Comparison of ENCODE assay signal across 1 cellular context in genomic region chr15:51647128-51647562, GRCh38.
TF ChIP-seq lines count a peak whose summit lies in the region.

No MANE protein-coding gene starts in this region.

TF ChIP-seq in K562, 482 proteins besides CTCF, POLR2A, EP300 and RAD21 (continued from another document and continues in another):
- TF ChIP-seq, protein P1, sequence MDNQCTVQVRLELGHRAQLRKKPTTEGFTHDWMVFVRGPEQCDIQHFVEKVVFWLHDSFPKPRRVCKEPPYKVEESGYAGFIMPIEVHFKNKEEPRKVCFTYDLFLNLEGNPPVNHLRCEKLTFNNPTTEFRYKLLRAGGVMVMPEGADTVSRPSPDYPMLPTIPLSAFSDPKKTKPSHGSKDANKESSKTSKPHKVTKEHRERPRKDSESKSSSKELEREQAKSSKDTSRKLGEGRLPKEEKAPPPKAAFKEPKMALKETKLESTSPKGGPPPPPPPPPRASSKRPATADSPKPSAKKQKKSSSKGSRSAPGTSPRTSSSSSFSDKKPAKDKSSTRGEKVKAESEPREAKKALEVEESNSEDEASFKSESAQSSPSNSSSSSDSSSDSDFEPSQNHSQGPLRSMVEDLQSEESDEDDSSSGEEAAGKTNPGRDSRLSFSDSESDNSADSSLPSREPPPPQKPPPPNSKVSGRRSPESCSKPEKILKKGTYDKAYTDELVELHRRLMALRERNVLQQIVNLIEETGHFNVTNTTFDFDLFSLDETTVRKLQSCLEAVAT (IDR thresholded peaks at IDR 0.05): peak in 1 of 2 experiments; percentile 65; a peak in 1 of 4 replicates
- TF ChIP-seq ZNF79 (CRISPR knock-in tag; IDR thresholded peaks at IDR 0.05; ENCODE audit: low read depth): peak; percentile 68; the same call in 1 of the 2 replicates
- no peak for TF ChIP-seq ZFP1 (CRISPR knock-in tag; IDR thresholded peaks at IDR 0.05)
- no peak for TF ChIP-seq BRD4 (IDR thresholded peaks at IDR 0.05)
- peak; percentile 95; the same call in 1 of the 2 replicates for TF ChIP-seq ARID3A (IDR thresholded peaks at IDR 0.05; ENCODE audit: borderline replicate concordance, low read depth, low read length)
- TF ChIP-seq STAT5B (CRISPR knock-in tag; IDR thresholded peaks at IDR 0.05): no peak
- TF ChIP-seq POLR2AphosphoS5 (IDR thresholded peaks at IDR 0.05; ENCODE audit: control insufficient read depth, insufficient read depth, low read depth, low read length): peak; percentile 97
- peak; percentile 73; the same call in 1 of the 2 replicates for TF ChIP-seq ESRRA (IDR thresholded peaks at IDR 0.05; ENCODE audit: borderline replicate concordance, low read depth)
- no peak for TF ChIP-seq ATF2 (CRISPR knock-in tag; IDR thresholded peaks at IDR 0.05)
- TF ChIP-seq ATF3 (IDR thresholded peaks at IDR 0.05): peak; percentile 64; the same call in 1 of the 2 replicates
- TF ChIP-seq ATF3 (CRISPR knock-in tag; conservative IDR thresholded peaks at IDR 0.05): no peak
- no peak for TF ChIP-seq ZNF561 (CRISPR knock-in tag; conservative IDR thresholded peaks at IDR 0.05)
- TF ChIP-seq ERF (CRISPR knock-in tag; IDR thresholded peaks at IDR 0.05): 0 out of 2 replicates have a peak, but pooled peaks have one; percentile 16
- peak; percentile 70 for TF ChIP-seq CREM (IDR thresholded peaks at IDR 0.05; ENCODE audit: low read depth)
- peak; percentile 90 for TF ChIP-seq RNF2 (IDR thresholded peaks at IDR 0.05)
- TF ChIP-seq MEIS2 (IDR thresholded peaks at IDR 0.05; ENCODE audit: partially characterized antibody): peak; percentile 53
- peak; percentile 93 to 99 for TF ChIP-seq RCOR1 (IDR thresholded peaks at IDR 0.05; ENCODE audit: borderline replicate concordance in 1 of 2, low read depth in 2 of 2, low read length in 2 of 2)
- TF ChIP-seq MAFK (IDR thresholded peaks at IDR 0.05; ENCODE audit: low read length): peak; percentile 76
- TF ChIP-seq ZBED1 (IDR thresholded peaks at IDR 0.05): 0 out of 2 replicates have a peak, but pooled peaks have one; percentile 55
- TF ChIP-seq, protein P2, sequence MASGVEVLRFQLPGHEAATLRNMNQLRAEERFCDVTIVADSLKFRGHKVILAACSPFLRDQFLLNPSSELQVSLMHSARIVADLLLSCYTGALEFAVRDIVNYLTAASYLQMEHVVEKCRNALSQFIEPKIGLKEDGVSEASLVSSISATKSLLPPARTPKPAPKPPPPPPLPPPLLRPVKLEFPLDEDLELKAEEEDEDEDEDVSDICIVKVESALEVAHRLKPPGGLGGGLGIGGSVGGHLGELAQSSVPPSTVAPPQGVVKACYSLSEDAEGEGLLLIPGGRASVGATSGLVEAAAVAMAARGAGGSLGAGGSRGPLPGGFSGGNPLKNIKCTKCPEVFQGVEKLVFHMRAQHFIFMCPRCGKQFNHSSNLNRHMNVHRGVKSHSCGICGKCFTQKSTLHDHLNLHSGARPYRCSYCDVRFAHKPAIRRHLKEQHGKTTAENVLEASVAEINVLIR (CRISPR knock-in tag; IDR thresholded peaks at IDR 0.05): 0 out of 2 replicates have a peak, but pooled peaks have one; percentile 36
- no peak; a peak in 1 of 4 replicates for TF ChIP-seq NONO (IDR thresholded peaks at IDR 0.05; ENCODE audit: low read depth in 2 of 2, low read length in 1 of 2)
- TF ChIP-seq ZNF384 (IDR thresholded peaks at IDR 0.05; ENCODE audit: low read depth, low read length): 0 out of 2 replicates have a peak, but pooled peaks have one; percentile 6
- TF ChIP-seq RBM17 (IDR thresholded peaks at IDR 0.05; ENCODE audit: borderline replicate concordance, low read depth, low read length): no peak
- TF ChIP-seq, protein P3, sequence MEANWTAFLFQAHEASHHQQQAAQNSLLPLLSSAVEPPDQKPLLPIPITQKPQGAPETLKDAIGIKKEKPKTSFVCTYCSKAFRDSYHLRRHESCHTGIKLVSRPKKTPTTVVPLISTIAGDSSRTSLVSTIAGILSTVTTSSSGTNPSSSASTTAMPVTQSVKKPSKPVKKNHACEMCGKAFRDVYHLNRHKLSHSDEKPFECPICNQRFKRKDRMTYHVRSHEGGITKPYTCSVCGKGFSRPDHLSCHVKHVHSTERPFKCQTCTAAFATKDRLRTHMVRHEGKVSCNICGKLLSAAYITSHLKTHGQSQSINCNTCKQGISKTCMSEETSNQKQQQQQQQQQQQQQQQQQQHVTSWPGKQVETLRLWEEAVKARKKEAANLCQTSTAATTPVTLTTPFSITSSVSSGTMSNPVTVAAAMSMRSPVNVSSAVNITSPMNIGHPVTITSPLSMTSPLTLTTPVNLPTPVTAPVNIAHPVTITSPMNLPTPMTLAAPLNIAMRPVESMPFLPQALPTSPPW (CRISPR knock-in tag; IDR thresholded peaks at IDR 0.05): peak; percentile 60; the same call in 1 of the 2 replicates
- TF ChIP-seq CBX5 (IDR thresholded peaks at IDR 0.05; ENCODE audit: borderline replicate concordance, low read depth): peak; percentile 37; the same call in 1 of the 2 replicates
- TF ChIP-seq, protein P4, sequence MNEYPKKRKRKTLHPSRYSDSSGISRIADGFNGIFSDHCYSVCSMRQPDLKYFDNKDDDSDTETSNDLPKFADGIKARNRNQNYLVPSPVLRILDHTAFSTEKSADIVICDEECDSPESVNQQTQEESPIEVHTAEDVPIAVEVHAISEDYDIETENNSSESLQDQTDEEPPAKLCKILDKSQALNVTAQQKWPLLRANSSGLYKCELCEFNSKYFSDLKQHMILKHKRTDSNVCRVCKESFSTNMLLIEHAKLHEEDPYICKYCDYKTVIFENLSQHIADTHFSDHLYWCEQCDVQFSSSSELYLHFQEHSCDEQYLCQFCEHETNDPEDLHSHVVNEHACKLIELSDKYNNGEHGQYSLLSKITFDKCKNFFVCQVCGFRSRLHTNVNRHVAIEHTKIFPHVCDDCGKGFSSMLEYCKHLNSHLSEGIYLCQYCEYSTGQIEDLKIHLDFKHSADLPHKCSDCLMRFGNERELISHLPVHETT (CRISPR knock-in tag; conservative IDR thresholded peaks at IDR 0.05 in 1 of 2, IDR thresholded peaks at IDR 0.05 in 1 of 2): peak in 1 of 2 experiments; percentile 92; a peak in 2 of 4 replicates
- TF ChIP-seq NR1H2 (CRISPR knock-in tag; IDR thresholded peaks at IDR 0.05): no peak
- TF ChIP-seq, protein P5, sequence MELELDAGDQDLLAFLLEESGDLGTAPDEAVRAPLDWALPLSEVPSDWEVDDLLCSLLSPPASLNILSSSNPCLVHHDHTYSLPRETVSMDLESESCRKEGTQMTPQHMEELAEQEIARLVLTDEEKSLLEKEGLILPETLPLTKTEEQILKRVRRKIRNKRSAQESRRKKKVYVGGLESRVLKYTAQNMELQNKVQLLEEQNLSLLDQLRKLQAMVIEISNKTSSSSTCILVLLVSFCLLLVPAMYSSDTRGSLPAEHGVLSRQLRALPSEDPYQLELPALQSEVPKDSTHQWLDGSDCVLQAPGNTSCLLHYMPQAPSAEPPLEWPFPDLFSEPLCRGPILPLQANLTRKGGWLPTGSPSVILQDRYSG (tag; conservative IDR thresholded peaks at IDR 0.05; ENCODE audit: low read depth): peak; percentile 71; the same call in 1 of the 2 replicates
- peak; percentile 93 for TF ChIP-seq NBN (IDR thresholded peaks at IDR 0.05; ENCODE audit: low read depth)
- TF ChIP-seq, protein P6, sequence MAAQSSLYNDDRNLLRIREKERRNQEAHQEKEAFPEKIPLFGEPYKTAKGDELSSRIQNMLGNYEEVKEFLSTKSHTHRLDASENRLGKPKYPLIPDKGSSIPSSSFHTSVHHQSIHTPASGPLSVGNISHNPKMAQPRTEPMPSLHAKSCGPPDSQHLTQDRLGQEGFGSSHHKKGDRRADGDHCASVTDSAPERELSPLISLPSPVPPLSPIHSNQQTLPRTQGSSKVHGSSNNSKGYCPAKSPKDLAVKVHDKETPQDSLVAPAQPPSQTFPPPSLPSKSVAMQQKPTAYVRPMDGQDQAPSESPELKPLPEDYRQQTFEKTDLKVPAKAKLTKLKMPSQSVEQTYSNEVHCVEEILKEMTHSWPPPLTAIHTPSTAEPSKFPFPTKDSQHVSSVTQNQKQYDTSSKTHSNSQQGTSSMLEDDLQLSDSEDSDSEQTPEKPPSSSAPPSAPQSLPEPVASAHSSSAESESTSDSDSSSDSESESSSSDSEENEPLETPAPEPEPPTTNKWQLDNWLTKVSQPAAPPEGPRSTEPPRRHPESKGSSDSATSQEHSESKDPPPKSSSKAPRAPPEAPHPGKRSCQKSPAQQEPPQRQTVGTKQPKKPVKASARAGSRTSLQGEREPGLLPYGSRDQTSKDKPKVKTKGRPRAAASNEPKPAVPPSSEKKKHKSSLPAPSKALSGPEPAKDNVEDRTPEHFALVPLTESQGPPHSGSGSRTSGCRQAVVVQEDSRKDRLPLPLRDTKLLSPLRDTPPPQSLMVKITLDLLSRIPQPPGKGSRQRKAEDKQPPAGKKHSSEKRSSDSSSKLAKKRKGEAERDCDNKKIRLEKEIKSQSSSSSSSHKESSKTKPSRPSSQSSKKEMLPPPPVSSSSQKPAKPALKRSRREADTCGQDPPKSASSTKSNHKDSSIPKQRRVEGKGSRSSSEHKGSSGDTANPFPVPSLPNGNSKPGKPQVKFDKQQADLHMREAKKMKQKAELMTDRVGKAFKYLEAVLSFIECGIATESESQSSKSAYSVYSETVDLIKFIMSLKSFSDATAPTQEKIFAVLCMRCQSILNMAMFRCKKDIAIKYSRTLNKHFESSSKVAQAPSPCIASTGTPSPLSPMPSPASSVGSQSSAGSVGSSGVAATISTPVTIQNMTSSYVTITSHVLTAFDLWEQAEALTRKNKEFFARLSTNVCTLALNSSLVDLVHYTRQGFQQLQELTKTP (IDR thresholded peaks at IDR 0.05; ENCODE audit: low read depth in 1 of 2, partially characterized antibody in 2 of 2): peak in 1 of 2 experiments; percentile 75
- TF ChIP-seq FOXJ3 (CRISPR knock-in tag; IDR thresholded peaks at IDR 0.05): no peak
- TF ChIP-seq MBD2 (IDR thresholded peaks at IDR 0.05; ENCODE audit: borderline replicate concordance, low read depth): peak; percentile 77
- TF ChIP-seq HDAC2 (IDR thresholded peaks at IDR 0.05): peak; percentile 99
- peak; percentile 99 for TF ChIP-seq KDM1A (IDR thresholded peaks at IDR 0.05)
- peak; percentile 65; the same call in 1 of the 2 replicates for TF ChIP-seq JUN (IDR thresholded peaks at IDR 0.05; ENCODE audit: borderline replicate concordance, low read depth, low read length)
- TF ChIP-seq JUN (CRISPR knock-in tag; IDR thresholded peaks at IDR 0.05; ENCODE audit: borderline replicate concordance): no peak
- TF ChIP-seq SAFB (IDR thresholded peaks at IDR 0.05; ENCODE audit: borderline replicate concordance, low read depth, low read length): no peak
- no peak for TF ChIP-seq ESRRB (CRISPR knock-in tag; IDR thresholded peaks at IDR 0.05; ENCODE audit: borderline replicate concordance)
- peak; percentile 68 for TF ChIP-seq ATF7 (IDR thresholded peaks at IDR 0.05)
- peak; percentile 74; the same call in 1 of the 2 replicates for TF ChIP-seq MXI1 (IDR thresholded peaks at IDR 0.05; ENCODE audit: low read depth, low read length)
- TF ChIP-seq, protein P7, sequence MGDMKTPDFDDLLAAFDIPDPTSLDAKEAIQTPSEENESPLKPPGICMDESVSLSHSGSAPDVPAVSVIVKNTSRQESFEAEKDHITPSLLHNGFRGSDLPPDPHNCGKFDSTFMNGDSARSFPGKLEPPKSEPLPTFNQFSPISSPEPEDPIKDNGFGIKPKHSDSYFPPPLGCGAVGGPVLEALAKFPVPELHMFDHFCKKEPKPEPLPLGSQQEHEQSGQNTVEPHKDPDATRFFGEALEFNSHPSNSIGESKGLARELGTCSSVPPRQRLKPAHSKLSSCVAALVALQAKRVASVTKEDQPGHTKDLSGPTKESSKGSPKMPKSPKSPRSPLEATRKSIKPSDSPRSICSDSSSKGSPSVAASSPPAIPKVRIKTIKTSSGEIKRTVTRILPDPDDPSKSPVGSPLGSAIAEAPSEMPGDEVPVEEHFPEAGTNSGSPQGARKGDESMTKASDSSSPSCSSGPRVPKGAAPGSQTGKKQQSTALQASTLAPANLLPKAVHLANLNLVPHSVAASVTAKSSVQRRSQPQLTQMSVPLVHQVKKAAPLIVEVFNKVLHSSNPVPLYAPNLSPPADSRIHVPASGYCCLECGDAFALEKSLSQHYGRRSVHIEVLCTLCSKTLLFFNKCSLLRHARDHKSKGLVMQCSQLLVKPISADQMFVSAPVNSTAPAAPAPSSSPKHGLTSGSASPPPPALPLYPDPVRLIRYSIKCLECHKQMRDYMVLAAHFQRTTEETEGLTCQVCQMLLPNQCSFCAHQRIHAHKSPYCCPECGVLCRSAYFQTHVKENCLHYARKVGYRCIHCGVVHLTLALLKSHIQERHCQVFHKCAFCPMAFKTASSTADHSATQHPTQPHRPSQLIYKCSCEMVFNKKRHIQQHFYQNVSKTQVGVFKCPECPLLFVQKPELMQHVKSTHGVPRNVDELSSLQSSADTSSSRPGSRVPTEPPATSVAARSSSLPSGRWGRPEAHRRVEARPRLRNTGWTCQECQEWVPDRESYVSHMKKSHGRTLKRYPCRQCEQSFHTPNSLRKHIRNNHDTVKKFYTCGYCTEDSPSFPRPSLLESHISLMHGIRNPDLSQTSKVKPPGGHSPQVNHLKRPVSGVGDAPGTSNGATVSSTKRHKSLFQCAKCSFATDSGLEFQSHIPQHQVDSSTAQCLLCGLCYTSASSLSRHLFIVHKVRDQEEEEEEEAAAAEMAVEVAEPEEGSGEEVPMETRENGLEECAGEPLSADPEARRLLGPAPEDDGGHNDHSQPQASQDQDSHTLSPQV (IDR thresholded peaks at IDR 0.05): 0 out of 2 replicates have a peak, but pooled peaks have one; percentile 26
- TF ChIP-seq SMARCE1 (IDR thresholded peaks at IDR 0.05): peak; percentile 97
- no peak for TF ChIP-seq SNIP1 (IDR thresholded peaks at IDR 0.05; ENCODE audit: low read depth)
- no peak for TF ChIP-seq PTBP1 (IDR thresholded peaks at IDR 0.05; ENCODE audit: low read depth, low read length)
